Comparison of ENCODE assay signal across 35 cellular contexts in the genomic region with DNA sequence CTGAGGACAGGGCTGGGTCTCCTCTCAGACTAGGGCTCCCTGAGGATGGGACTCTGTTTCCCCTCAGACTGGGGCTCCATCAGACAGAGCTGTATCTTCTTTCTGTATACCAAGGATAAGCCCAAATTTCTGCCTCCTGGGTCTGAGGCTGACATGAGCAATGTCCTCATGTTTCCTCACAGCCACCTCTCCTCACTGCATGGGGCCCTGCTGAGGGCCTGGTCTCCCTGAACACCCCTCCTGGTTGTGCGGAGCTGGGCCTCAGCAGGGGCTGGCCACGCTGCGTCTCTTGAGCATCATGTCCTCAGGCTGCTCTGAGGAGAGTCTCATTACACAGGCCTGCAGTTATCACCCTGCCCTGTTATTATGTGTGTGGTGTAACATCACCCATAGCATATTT.
"Had no signal": no experiment of that assay in that cellular context is flagged by ENCODE, and none has a peak within 500 bp of the region (broad histone marks: within the 10 kb centered on the region; RNA-seq: fewer than 3 reads in every experiment).

No MANE protein-coding gene starts in this region.

- ATAC-seq: activated CD8-positive, alpha-beta memory T cell treated with anti-CD3 and anti-CD28 coated beads, Interleukin-2, amount 10 ng/mL, durations not matched to agents 7 days and 5 days; K562; PC-3 had no signal

- H3K4me1 ChIP-seq: Peyer's patch, SJSA1 had no signal

- H3K27ac ChIP-seq: brain microvascular endothelial cell, Peyer's patch, SJSA1, WERI-Rb-1 had no signal

- H3K27ac Mint-ChIP-seq: activated CD4-positive, alpha-beta memory T cell treated with anti-CD3 and anti-CD28 coated beads, Interleukin-2, amount 10 ng/mL, durations not matched to agents 7 days and 5 days; activated CD8-positive, alpha-beta memory T cell treated with anti-CD3 and anti-CD28 coated beads, Interleukin-2, amount 10 ng/mL, durations not matched to agents 7 days and 5 days; activated naive CD4-positive, alpha-beta T cell treated with anti-CD3 and anti-CD28 coated beads, Interleukin-2, amount 10 ng/mL, durations not matched to agents 7 days and 5 days; activated naive CD8-positive, alpha-beta T cell had no signal

- H3K9me3 ChIP-seq: MG63, Peyer's patch, SJSA1 had no signal

- H3K36me3 ChIP-seq: brain microvascular endothelial cell, MG63, Peyer's patch, SJSA1, WERI-Rb-1 had no signal

- H3K27me3 ChIP-seq: brain microvascular endothelial cell, MG63, Peyer's patch, SJSA1 had no signal

- H3K4me3 Mint-ChIP-seq: activated CD4-positive, alpha-beta memory T cell treated with anti-CD3 and anti-CD28 coated beads, Interleukin-2, amount 10 ng/mL, durations not matched to agents 7 days and 5 days; activated CD8-positive, alpha-beta memory T cell treated with anti-CD3 and anti-CD28 coated beads, Interleukin-2, amount 10 ng/mL, durations not matched to agents 7 days and 5 days; activated naive CD4-positive, alpha-beta T cell treated with anti-CD3 and anti-CD28 coated beads, Interleukin-2, amount 10 ng/mL, durations not matched to agents 7 days and 5 days; activated naive CD8-positive, alpha-beta T cell had no signal

- H3K4me3 ChIP-seq: K562, MG63, Peyer's patch, SJSA1 had no signal

- H3K9me3 Mint-ChIP-seq: activated CD4-positive, alpha-beta memory T cell treated with anti-CD3 and anti-CD28 coated beads, Interleukin-2, amount 10 ng/mL, durations not matched to agents 7 days and 5 days; activated naive CD4-positive, alpha-beta T cell treated with anti-CD3 and anti-CD28 coated beads, Interleukin-2, amount 10 ng/mL, durations not matched to agents 7 days and 5 days had no signal

- DNase-seq: activated CD4-positive, alpha-beta memory T cell treated with anti-CD3 and anti-CD28 coated beads, Interleukin-2, amount 10 ng/mL, durations not matched to agents 7 days and 5 days; activated CD4-positive, alpha-beta T cell treated with anti-CD3 and anti-CD28 coated beads for 1 hour; activated CD4-positive, alpha-beta T cell treated with anti-CD3 and anti-CD28 coated beads for 48 hours; activated CD4-positive, CD25-positive, alpha-beta regulatory T cell; activated CD8-positive, alpha-beta memory T cell treated with anti-CD3 and anti-CD28 coated beads for 24 hours; activated CD8-positive, alpha-beta memory T cell treated with anti-CD3 and anti-CD28 coated beads, Interleukin-2, amount 10 ng/mL, durations not matched to agents 7 days and 5 days; activated CD8-positive, alpha-beta memory T cell treated with anti-CD3 and anti-CD28 coated beads, Interleukin-2, amount 50 U/mL, for 48 hours; activated effector memory CD4-positive, alpha-beta T cell treated with Interleukin-2 at 50 U/mL for 16 hours; activated naive CD4-positive, alpha-beta T cell treated with anti-CD3 and anti-CD28 coated beads, Interleukin-2, amount 10 ng/mL, durations not matched to agents 7 days and 5 days; activated T-cell treated with anti-CD3 and anti-CD28 coated beads, Interleukin-2, amount 50 U/mL, for 48 hours; amniotic stem cell; aorta; brain microvascular endothelial cell; central memory CD4-positive, alpha-beta T cell; Karpas-422; MG63; NCI-H1048; NCI-H1105 treated with DMSO at 0.1 percent for 48 hours; NCI-H146; NCI-H187; NCI-H2171 treated with DMSO at 0.1 percent for 48 hours; NCI-H446; NCI-H510A treated with DMSO at 0.1 percent for 48 hours; NCI-H526 treated with DMSO at 0.1 percent for 48 hours; NCI-H82; NK-92 treated with Interleukin-12 subunit alpha and Interleukin-12 subunit beta, amount 100 ng/mL, for 24 hours; PC-3; Peyer's patch; RPMI8226; SHP77 treated with DMSO at 0.1 percent for 48 hours; T1000; WERI-Rb-1 had no signal

- H3K36me3 Mint-ChIP-seq: activated CD8-positive, alpha-beta memory T cell treated with anti-CD3 and anti-CD28 coated beads, Interleukin-2, amount 10 ng/mL, durations not matched to agents 7 days and 5 days; activated naive CD4-positive, alpha-beta T cell treated with anti-CD3 and anti-CD28 coated beads, Interleukin-2, amount 10 ng/mL, durations not matched to agents 7 days and 5 days; activated naive CD8-positive, alpha-beta T cell had no signal

- H3K4me1 Mint-ChIP-seq: activated CD8-positive, alpha-beta memory T cell treated with anti-CD3 and anti-CD28 coated beads, Interleukin-2, amount 10 ng/mL, durations not matched to agents 7 days and 5 days; activated naive CD4-positive, alpha-beta T cell treated with anti-CD3 and anti-CD28 coated beads, Interleukin-2, amount 10 ng/mL, durations not matched to agents 7 days and 5 days had no signal
